8 cellular contexts compared by ENCODE assay signal in genomic region chr19:40751065-40751923, GRCh38. TPM values are rescaled to one million over a fixed set of nuclear protein-coding genes. Genes with fewer than 3 reads are reported as not detected.
DNase-seq lines count a peak whose midpoint lies in the region; ATAC-seq and TF ChIP-seq lines count a peak whose summit lies in the region.

Gene SNRPA, plus strand, starts transcription at chr19:40751203. Its CDS starts 206 bp downstream, at chr19:40751409.

- H3K36me3 Mint-ChIP-seq in activated B cell treated with CpG ODN at 0.5 μM for 24 hours (ENCODE audit: low read depth), result peaks cover 37% of the 10 kb centered on the region

- peak; percentile 78 for DNase-seq in AG04449 (ENCODE audit: low read depth, low spot score)
- peak; percentile 93 for DNase-seq in NCI-H226
- DNase-seq in activated B cell treated with CpG ODN at 0.5 μM for 24 hours, result no peak
- peak in 56 of 61 donors; percentile 89 to 100 (median 98) for DNase-seq in caudate nucleus (lab: John Stamatoyannopoulos, UW)
- DNase-seq in inferior parietal cortex (ENCODE audit: extremely low spot score), result peak; percentile 99
- peak; percentile 93 to 95 for DNase-seq in stimulated activated CD4-positive, alpha-beta T cell treated with anti-CD3 and anti-CD28 coated beads, Interleukin-12 subunit alpha, Interleukin-12 subunit beta, amount 100 ng/mL, for 24 hours (ENCODE audit: low read depth in 2 of 2)

- H3K27ac ChIP-seq in caudate nucleus (ENCODE audit: low read depth, low read length), result peak within 1 kb of the TSS; percentile 96

- TF ChIP-seq CTCF in AG04449 (IDR thresholded peaks at IDR 0.05; ENCODE audit: insufficient read depth, low read length, missing control alignments) (no peak), activated B cell treated with CpG ODN at 0.5 μM for 24 hours (IDR thresholded peaks at IDR 0.05) (no peak)

- H3K9me3 Mint-ChIP-seq in activated B cell treated with CpG ODN at 0.5 μM for 24 hours, result no peaks in the 10 kb centered on the region

- CTCF ChIA-PET in AG04449 (lab: Yijun Ruan, JAX), result interaction anchor here (1.1 to 1.6 kb wide), 2 partner anchors 56 to 393 kb away, joined by 3 to 4 read pairs; no protein-coding TSS in a partner anchor
- CTCF ChIA-PET in activated B cell treated with CpG ODN at 0.5 μM for 24 hours (lab: Charles Lee), result interaction anchor here (0.8 to 4.4 kb wide), 4 partner anchors 26 to 88 kb away, joined by 3 to 25 read pairs (median 4); partner anchors contain the start of genes EGLN2 and RAB4B

- peaks cover 59% of the 10 kb centered on the region for H3K4me1 Mint-ChIP-seq in activated B cell treated with CpG ODN at 0.5 μM for 24 hours

- peak; percentile 50 for ATAC-seq in GM18909 (IDR thresholded peaks at IDR 0.05; ENCODE audit: poor library complexity, unreplicated experiment)
- ATAC-seq in HG03175 (IDR thresholded peaks at IDR 0.05; ENCODE audit: unreplicated experiment), result peak; percentile 59
- ATAC-seq in activated B cell treated with CpG ODN at 0.5 μM for 24 hours (ENCODE audit: low read depth), result peak; percentile 67

- intact Hi-C loops in activated B cell treated with CpG ODN at 0.5 μM for 24 hours (cut with micrococcal nuclease), result loop anchor here (1.0 to 2.0 kb wide), 4 partner anchors 47 to 1306 kb away; partner anchors contain the start of genes NUMBL and SUPT5H

- H3K27me3 Mint-ChIP-seq in activated B cell treated with CpG ODN at 0.5 μM for 24 hours, result no peaks in the 10 kb centered on the region

- peak within 1 kb of the TSS; percentile 97 for H3K4me3 Mint-ChIP-seq in activated B cell treated with CpG ODN at 0.5 μM for 24 hours

- H3K4me3 ChIP-seq in AG04449 (ENCODE audit: low read depth, low read length), result peak within 1 kb of the TSS; percentile 97

- POLR2A ChIA-PET in AG04449 (lab: Yijun Ruan, JAX) (interaction anchor here (0.5 to 1.4 kb wide), 8 partner anchors 14 to 286 kb away, joined by 3 to 9 read pairs (median 4); partner anchors contain the start of genes BLVRB, COQ8B, ITPKC and RAB4B), activated B cell treated with CpG ODN at 0.5 μM for 24 hours (lab: Charles Lee) (interaction anchor here (0.6 to 12.3 kb wide), 31 partner anchors 10 to 1315 kb away, joined by 3 to 351 read pairs (median 5); partner anchors contain the start of genes AKT2, B9D2, COQ8B and EGLN2)

- H3K27ac Mint-ChIP-seq in activated B cell treated with CpG ODN at 0.5 μM for 24 hours, result peak within 1 kb of the TSS; percentile 96

RNA-seq across cellular contexts. Expression of gene SNRPA, which starts in this region (rescaled TPM):
- 138 TPM in 2 replicates for total RNA-seq in activated B cell treated with CpG ODN at 0.5 μM for 24 hours
